1 cellular context compared by ENCODE assay signal in genomic region chr1:220046052-220046930, GRCh38.
A peak's percentile ranks its signal among the peaks of the same experiment; 100 is the strongest.
TF ChIP-seq lines count a peak whose summit lies in the region.

EPRS1 (minus strand) TSS chr1:220046505; CDS start chr1:220046388, 117 bp downstream.

TF ChIP-seq in HEK293, 187 proteins besides CTCF, POLR2A, EP300 and RAD21 (continued from another document and continues in another):
- TF ChIP-seq ZNF449 (tag by site-specific recombination; IDR thresholded peaks at IDR 0.05): 0 out of 2 replicates have a peak, but pooled peaks have one; percentile 9
- no peak for TF ChIP-seq SALL2 (tag by site-specific recombination; IDR thresholded peaks at IDR 0.05; ENCODE audit: borderline replicate concordance)
- no peak for TF ChIP-seq ZNF626 (tag by site-specific recombination; IDR thresholded peaks at IDR 0.05)
- no peak; the same call in 1 of the 2 replicates for TF ChIP-seq ZSCAN4 (tag by site-specific recombination; IDR thresholded peaks at IDR 0.05)
- TF ChIP-seq SCRT2 (tag by site-specific recombination; IDR thresholded peaks at IDR 0.05): peak; percentile 89
- TF ChIP-seq ZNF335 (tag by site-specific recombination; conservative IDR thresholded peaks at IDR 0.05): peak; percentile 85
- no peak for TF ChIP-seq YY2 (tag by site-specific recombination; IDR thresholded peaks at IDR 0.05)
- peak; percentile 67 for TF ChIP-seq ZIC2 (tag by site-specific recombination; IDR thresholded peaks at IDR 0.05)
- TF ChIP-seq SP3 (tag by site-specific recombination; IDR thresholded peaks at IDR 0.05): peak; percentile 78
- 0 out of 2 replicates have a peak, but pooled peaks have one; percentile 28 for TF ChIP-seq ZBTB1 (tag by site-specific recombination; IDR thresholded peaks at IDR 0.05)
- TF ChIP-seq ZNF488 (tag by site-specific recombination; IDR thresholded peaks at IDR 0.05): no peak
- no peak for TF ChIP-seq ZBTB7A (tag by site-specific recombination; IDR thresholded peaks at IDR 0.05; ENCODE audit: low read depth)
- TF ChIP-seq ZNF214 (tag by site-specific recombination; IDR thresholded peaks at IDR 0.05; ENCODE audit: borderline replicate concordance): no peak
- TF ChIP-seq ZNF366 (tag by site-specific recombination; conservative IDR thresholded peaks at IDR 0.05): peak; percentile 23
- TF ChIP-seq YY1 (tag by site-specific recombination; IDR thresholded peaks at IDR 0.05): peak; percentile 46; the same call in 1 of the 2 replicates
- TF ChIP-seq ZNF140 (tag by site-specific recombination; IDR thresholded peaks at IDR 0.05): no peak
- no peak for TF ChIP-seq ZNF223 (tag by site-specific recombination; IDR thresholded peaks at IDR 0.05)
- TF ChIP-seq ZNF549 (tag by site-specific recombination; IDR thresholded peaks at IDR 0.05): no peak
- TF ChIP-seq ZBTB49 (tag by site-specific recombination; IDR thresholded peaks at IDR 0.05; ENCODE audit: low read depth): peak; percentile 84
- no peak for TF ChIP-seq ZNF658 (tag by site-specific recombination; IDR thresholded peaks at IDR 0.05)
- no peak for TF ChIP-seq ZNF132 (tag by site-specific recombination; IDR thresholded peaks at IDR 0.05; ENCODE audit: borderline replicate concordance)
- TF ChIP-seq GLIS1 (tag by site-specific recombination; IDR thresholded peaks at IDR 0.05): peak; percentile 23; the same call in 1 of the 2 replicates
- TF ChIP-seq ZNF792 (tag by site-specific recombination; IDR thresholded peaks at IDR 0.05): peak; percentile 59; the same call in 1 of the 2 replicates
- TF ChIP-seq ZNF660 (tag by site-specific recombination; IDR thresholded peaks at IDR 0.05): peak; percentile 94; the same call in 1 of the 2 replicates
- peak; percentile 46; the same call in 1 of the 2 replicates for TF ChIP-seq GLIS2 (tag by site-specific recombination; IDR thresholded peaks at IDR 0.05)
- TF ChIP-seq ZNF473 (tag by site-specific recombination; IDR thresholded peaks at IDR 0.05): no peak
- no peak for TF ChIP-seq ZNF670 (tag by site-specific recombination; IDR thresholded peaks at IDR 0.05; ENCODE audit: low read depth)
- peak; percentile 77 for TF ChIP-seq FEZF1 (tag by site-specific recombination; IDR thresholded peaks at IDR 0.05)
- peak; percentile 95 for TF ChIP-seq ZEB2 (tag by site-specific recombination; IDR thresholded peaks at IDR 0.05)
- no peak for TF ChIP-seq ZNF138 (tag by site-specific recombination; IDR thresholded peaks at IDR 0.05; ENCODE audit: borderline replicate concordance)
- no peak for TF ChIP-seq ZNF175 (tag by site-specific recombination; IDR thresholded peaks at IDR 0.05)
- no peak for TF ChIP-seq ZNF148 (tag by site-specific recombination; IDR thresholded peaks at IDR 0.05; ENCODE audit: borderline replicate concordance)
- peak; percentile 83; the same call in 1 of the 2 replicates for TF ChIP-seq ZNF561 (tag by site-specific recombination; IDR thresholded peaks at IDR 0.05; ENCODE audit: borderline replicate concordance)
- no peak for TF ChIP-seq ZNF624 (tag by site-specific recombination; IDR thresholded peaks at IDR 0.05)
- TF ChIP-seq ZNF146 (tag by site-specific recombination; IDR thresholded peaks at IDR 0.05): no peak; the same call in 1 of the 2 replicates
- 0 out of 2 replicates have a peak, but pooled peaks have one; percentile 40 for TF ChIP-seq MYNN (tag by site-specific recombination; IDR thresholded peaks at IDR 0.05; ENCODE audit: borderline replicate concordance)
- no peak for TF ChIP-seq ZNF19 (tag by site-specific recombination; IDR thresholded peaks at IDR 0.05; ENCODE audit: low read depth)
- peak; percentile 69 for TF ChIP-seq KLF8 (tag by site-specific recombination; IDR thresholded peaks at IDR 0.05)
- TF ChIP-seq ZNF174 (tag by site-specific recombination; IDR thresholded peaks at IDR 0.05): no peak
- TF ChIP-seq ZNF426 (tag by site-specific recombination; IDR thresholded peaks at IDR 0.05): no peak
- TF ChIP-seq HOXC10 (CRISPR knock-in tag; IDR thresholded peaks at IDR 0.05): 0 out of 2 replicates have a peak, but pooled peaks have one; percentile 4
- TF ChIP-seq HIC1 (tag by site-specific recombination; IDR thresholded peaks at IDR 0.05): no peak
- no peak; the same call in 1 of the 2 replicates for TF ChIP-seq ZNF398 (tag by site-specific recombination; IDR thresholded peaks at IDR 0.05)
- no peak for TF ChIP-seq ZNF747 (tag by site-specific recombination; IDR thresholded peaks at IDR 0.05)
- TF ChIP-seq HOXA7 (CRISPR knock-in tag; IDR thresholded peaks at IDR 0.05; ENCODE audit: borderline replicate concordance): no peak
- no peak; the same call in 1 of the 2 replicates for TF ChIP-seq ZBTB21 (tag by site-specific recombination; IDR thresholded peaks at IDR 0.05)
- peak; percentile 83 for TF ChIP-seq ZNF843 (tag by site-specific recombination; IDR thresholded peaks at IDR 0.05)
- peak; percentile 98 for TF ChIP-seq BCL11B (tag by site-specific recombination; IDR thresholded peaks at IDR 0.05; ENCODE audit: low read depth)
- TF ChIP-seq ZNF423 (tag by site-specific recombination; IDR thresholded peaks at IDR 0.05): no peak
- peak; percentile 92 for TF ChIP-seq PBX3 (CRISPR knock-in tag; IDR thresholded peaks at IDR 0.05)
- TF ChIP-seq ZNF133 (tag by site-specific recombination; IDR thresholded peaks at IDR 0.05): peak; percentile 40; the same call in 1 of the 2 replicates
- peak; percentile 44; the same call in 1 of the 2 replicates for TF ChIP-seq ZNF394 (tag by site-specific recombination; IDR thresholded peaks at IDR 0.05; ENCODE audit: borderline replicate concordance)
- TF ChIP-seq ZNF555 (tag by site-specific recombination; conservative IDR thresholded peaks at IDR 0.05): no peak
- TF ChIP-seq MEIS1 (CRISPR knock-in tag; IDR thresholded peaks at IDR 0.05; ENCODE audit: borderline replicate concordance): no peak
- no peak for TF ChIP-seq ZNF791 (tag by site-specific recombination; IDR thresholded peaks at IDR 0.05)
- TF ChIP-seq KLF10 (tag by site-specific recombination; IDR thresholded peaks at IDR 0.05): no peak
- no peak for TF ChIP-seq ZNF785 (tag by site-specific recombination; IDR thresholded peaks at IDR 0.05)
